29 cellular contexts compared by ENCODE assay signal in the genomic region with DNA sequence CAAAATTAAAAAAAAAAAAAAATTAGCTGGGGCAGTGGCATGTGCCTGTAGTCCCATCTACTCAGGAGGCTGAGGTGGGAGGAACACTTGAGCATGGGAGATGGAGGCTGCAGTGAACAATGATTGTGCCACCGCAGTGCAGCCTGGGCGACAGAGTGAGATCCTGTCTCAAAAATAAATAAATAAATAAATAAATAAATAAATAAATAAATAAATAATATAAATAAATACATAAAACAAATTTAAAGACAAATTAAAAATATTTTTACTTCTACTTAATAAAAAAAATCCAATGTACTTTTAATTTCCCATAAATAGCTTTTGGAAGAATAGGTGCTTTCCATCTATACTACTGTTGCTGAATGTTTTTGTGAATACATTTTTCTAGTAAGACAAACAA.
"Had no signal": no experiment of that assay in that cellular context is flagged by ENCODE, and none has a peak within 500 bp of the region (broad histone marks: within the 10 kb centered on the region; RNA-seq: fewer than 3 reads in every experiment).

No MANE protein-coding gene starts in this region.

- H3K4me3 ChIP-seq: colonic mucosa, coronary artery, dorsolateral prefrontal cortex, esophagus muscularis mucosa, esophagus squamous epithelium, gastrocnemius medialis, gastroesophageal sphincter, heart left ventricle, heart right ventricle, hepatocyte had no signal

- H3K27me3 Mint-ChIP-seq: dendritic cell treated with granulocyte-macrophage colony-stimulating factor and Interleukin-4, amounts not matched to agents 40 ng/mL and 50 ng/mL, for 4 days; effector memory CD8-positive, alpha-beta T cell had no signal

- H3K4me3 Mint-ChIP-seq: dendritic cell treated with granulocyte-macrophage colony-stimulating factor and Interleukin-4, amounts not matched to agents 40 ng/mL and 50 ng/mL, for 4 days; effector memory CD8-positive, alpha-beta T cell; endodermal cell had no signal

- H3K4me1 Mint-ChIP-seq: endodermal cell had no signal

- H3K9me3 Mint-ChIP-seq: dendritic cell treated with granulocyte-macrophage colony-stimulating factor and Interleukin-4, amounts not matched to agents 40 ng/mL and 50 ng/mL, for 4 days; endodermal cell had no signal

- DNase-seq: colonic mucosa; cortex of kidney; dermis blood vessel endothelial cell; dorsolateral prefrontal cortex; effector CD4-positive, alpha-beta T cell; effector CD8-positive, alpha-beta T cell; effector memory CD4-positive, alpha-beta T cell; effector memory CD8-positive, alpha-beta T cell; endodermal cell; erythroblast; esophagus squamous epithelium; foreskin fibroblast; foreskin keratinocyte; foreskin melanocyte; gastrocnemius medialis; glutamatergic neuron; head of caudate nucleus; heart left ventricle; heart right ventricle had no signal

- H3K36me3 ChIP-seq: colonic mucosa, esophagus muscularis mucosa, esophagus squamous epithelium, gastrocnemius medialis, gastroesophageal sphincter, heart left ventricle, heart right ventricle had no signal

- FAIRE-seq: colon, endometrium, endothelial cell of umbilical vein had no signal

- H3K4me1 ChIP-seq: colonic mucosa, esophagus muscularis mucosa, esophagus squamous epithelium, foreskin keratinocyte, gastrocnemius medialis, gastroesophageal sphincter, heart left ventricle, heart right ventricle had no signal

- H3K9me3 ChIP-seq: colonic mucosa, esophagus muscularis mucosa, esophagus squamous epithelium, gastrocnemius medialis, gastroesophageal sphincter, heart left ventricle, heart right ventricle had no signal

- ATAC-seq: effector memory CD8-positive, alpha-beta T cell; esophagus mucosa; foreskin keratinocyte; gastrocnemius medialis; gastroesophageal sphincter; heart left ventricle; heart right ventricle had no signal

- H3K27ac Mint-ChIP-seq: dendritic cell treated with granulocyte-macrophage colony-stimulating factor and Interleukin-4, amounts not matched to agents 40 ng/mL and 50 ng/mL, for 4 days; effector memory CD8-positive, alpha-beta T cell; endodermal cell had no signal

- H3K27ac ChIP-seq: colonic mucosa, coronary artery, dorsolateral prefrontal cortex, epithelial cell of prostate, esophagus muscularis mucosa, esophagus squamous epithelium, foreskin keratinocyte, gastrocnemius medialis, gastroesophageal sphincter, heart left ventricle, heart right ventricle, hepatocyte had no signal
